ENCODE assay signal across 1 cellular context in genomic region chr3:152183473-152183872, GRCh38.
A peak's percentile ranks its signal among the peaks of the same experiment; 100 is the strongest.
TF ChIP-seq lines count a peak whose summit lies in the region.

No MANE protein-coding gene starts in this region.

TF ChIP-seq in K562, 482 proteins besides CTCF, POLR2A, EP300 and RAD21 (continued from another document and continues in another):
- TF ChIP-seq TSHZ1 (CRISPR knock-in tag; IDR thresholded peaks at IDR 0.05) (no peak), THRAP3 (IDR thresholded peaks at IDR 0.05; ENCODE audit: borderline replicate concordance) (no peak), TBL1XR1 (IDR thresholded peaks at IDR 0.05; ENCODE audit: low read length in 2 of 2) (no peak), CBX5 (IDR thresholded peaks at IDR 0.05; ENCODE audit: borderline replicate concordance, low read depth) (no peak), OTX1 (CRISPR knock-in tag; IDR thresholded peaks at IDR 0.05) (no peak), CEBPG (CRISPR knock-in tag; IDR thresholded peaks at IDR 0.05) (no peak), CEBPG (tag; conservative IDR thresholded peaks at IDR 0.05 in 1 of 2, IDR thresholded peaks at IDR 0.05 in 1 of 2) (no peak), TEAD1 (CRISPR knock-in tag; IDR thresholded peaks at IDR 0.05) (no peak), ZNF696 (CRISPR knock-in tag; conservative IDR thresholded peaks at IDR 0.05) (no peak), ZNF57 (CRISPR knock-in tag; IDR thresholded peaks at IDR 0.05) (no peak), U2AF2 (optimal IDR thresholded peaks at IDR 0.05; ENCODE audit: low read depth, low read length) (no peak), SFPQ (IDR thresholded peaks at IDR 0.05; ENCODE audit: low read depth, low read length) (no peak), COPS2 (conservative IDR thresholded peaks at IDR 0.05) (no peak), MAX (CRISPR knock-in tag; IDR thresholded peaks at IDR 0.05) (no peak), ZNF3 (CRISPR knock-in tag; IDR thresholded peaks at IDR 0.05) (no peak), ZBTB33 (CRISPR knock-in tag; IDR thresholded peaks at IDR 0.05) (no peak), ZNF431 (CRISPR knock-in tag; IDR thresholded peaks at IDR 0.05) (no peak), ZNF324 (CRISPR knock-in tag; IDR thresholded peaks at IDR 0.05) (no peak), GATAD2B (IDR thresholded peaks at IDR 0.05; ENCODE audit: borderline replicate concordance) (no peak), ZNF764 (CRISPR knock-in tag; IDR thresholded peaks at IDR 0.05; ENCODE audit: low read depth) (no peak), HDAC6 (IDR thresholded peaks at IDR 0.05; ENCODE audit: low read depth, low read length) (no peak), DLX4 (CRISPR knock-in tag; IDR thresholded peaks at IDR 0.05) (no peak), MYC (IDR thresholded peaks at IDR 0.05; ENCODE audit: low read depth, low read length) (no peak), MYC (CRISPR knock-in tag; IDR thresholded peaks at IDR 0.05; ENCODE audit: borderline replicate concordance, low read depth) (no peak), E2F5 (CRISPR knock-in tag; IDR thresholded peaks at IDR 0.05) (no peak), YBX1 (IDR thresholded peaks at IDR 0.05) (no peak), GMEB1 (CRISPR knock-in tag; IDR thresholded peaks at IDR 0.05) (no peak), DPF2 (IDR thresholded peaks at IDR 0.05) (no peak), ETV1 (tag; conservative IDR thresholded peaks at IDR 0.05; ENCODE audit: low read depth) (0 out of 2 replicates have a peak, but pooled peaks have one; percentile 14), HBP1 (CRISPR knock-in tag; IDR thresholded peaks at IDR 0.05) (no peak), LCOR (CRISPR knock-in tag; IDR thresholded peaks at IDR 0.05) (no peak), ZNF174 (CRISPR knock-in tag; IDR thresholded peaks at IDR 0.05) (no peak), ESRRB (CRISPR knock-in tag; IDR thresholded peaks at IDR 0.05; ENCODE audit: borderline replicate concordance) (no peak), ZC3H11A (IDR thresholded peaks at IDR 0.05; ENCODE audit: low read depth, low read length) (no peak), ZNF512 (tag; IDR thresholded peaks at IDR 0.05) (no peak), ZNF507 (tag; conservative IDR thresholded peaks at IDR 0.05) (no peak), CXXC5 (CRISPR knock-in tag; IDR thresholded peaks at IDR 0.05) (peak; percentile 37; the same call in 1 of the 2 replicates), SNIP1 (IDR thresholded peaks at IDR 0.05; ENCODE audit: low read depth) (no peak), SMAD3 (CRISPR knock-in tag; conservative IDR thresholded peaks at IDR 0.05) (no peak), RNF219 (CRISPR knock-in tag; IDR thresholded peaks at IDR 0.05) (no peak), RBM15 (IDR thresholded peaks at IDR 0.05; ENCODE audit: insufficient read depth, low read length) (no peak), E2F3 (CRISPR knock-in tag; IDR thresholded peaks at IDR 0.05) (no peak), XRCC4 (IDR thresholded peaks at IDR 0.05; ENCODE audit: extremely low read depth, insufficient read depth, insufficient read length) (no peak), RUNX1 (IDR thresholded peaks at IDR 0.05; ENCODE audit: low read depth) (no peak), HMBOX1 (IDR thresholded peaks at IDR 0.05) (peak; percentile 93), CBX3 (IDR thresholded peaks at IDR 0.05; ENCODE audit: borderline replicate concordance in 1 of 2, low read length in 2 of 2) (0 out of 3 replicates have a peak, but pooled peaks of 1 of the 2 experiments have one; percentile 39), TRIM28 (IDR thresholded peaks at IDR 0.05) (no peak), ZNF583 (CRISPR knock-in tag; IDR thresholded peaks at IDR 0.05) (no peak), ZBTB1 (CRISPR knock-in tag; IDR thresholded peaks at IDR 0.05; ENCODE audit: borderline replicate concordance, low read depth) (no peak), EHMT2 (IDR thresholded peaks at IDR 0.05) (peak; percentile 57), JUND (IDR thresholded peaks at IDR 0.05; ENCODE audit: borderline replicate concordance, low read depth, low read length) (no peak), JUND (tag; IDR thresholded peaks at IDR 0.05; ENCODE audit: borderline replicate concordance, low read depth, low read length) (0 out of 3 replicates have a peak, but pooled peaks have one; percentile 17)
